Comparison of ENCODE assay signal across 1 cellular context in the genomic region with DNA sequence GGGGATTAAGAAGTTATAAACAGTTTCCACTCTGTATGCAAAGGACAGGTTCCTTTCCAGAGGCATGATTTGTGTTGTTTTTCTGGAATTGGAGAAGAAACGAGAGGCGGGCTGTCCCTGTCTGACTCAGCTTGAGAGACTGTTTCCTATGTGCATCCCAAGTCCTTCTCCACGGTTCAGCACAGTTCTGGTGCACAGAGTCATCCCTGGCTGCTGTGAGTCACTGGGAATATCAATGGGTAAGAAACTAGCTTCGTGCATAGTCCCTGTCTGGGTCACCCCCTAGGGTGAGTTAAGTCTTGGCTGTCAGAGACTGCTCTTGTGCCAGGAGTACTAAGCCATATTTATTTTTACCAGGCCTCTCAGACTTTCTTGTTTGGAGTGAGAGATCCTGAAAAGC.
TF ChIP-seq lines count a peak whose summit lies in the region.

No MANE protein-coding gene starts in this region.

TF ChIP-seq in IMR-90, 13 proteins besides CTCF, POLR2A, EP300 and RAD21 (continued from another document):
- TF ChIP-seq, protein P1, sequence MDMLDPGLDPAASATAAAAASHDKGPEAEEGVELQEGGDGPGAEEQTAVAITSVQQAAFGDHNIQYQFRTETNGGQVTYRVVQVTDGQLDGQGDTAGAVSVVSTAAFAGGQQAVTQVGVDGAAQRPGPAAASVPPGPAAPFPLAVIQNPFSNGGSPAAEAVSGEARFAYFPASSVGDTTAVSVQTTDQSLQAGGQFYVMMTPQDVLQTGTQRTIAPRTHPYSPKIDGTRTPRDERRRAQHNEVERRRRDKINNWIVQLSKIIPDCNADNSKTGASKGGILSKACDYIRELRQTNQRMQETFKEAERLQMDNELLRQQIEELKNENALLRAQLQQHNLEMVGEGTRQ (IDR thresholded peaks at IDR 0.05; ENCODE audit: low read depth, low read length): no peak
- TF ChIP-seq, protein P2, sequence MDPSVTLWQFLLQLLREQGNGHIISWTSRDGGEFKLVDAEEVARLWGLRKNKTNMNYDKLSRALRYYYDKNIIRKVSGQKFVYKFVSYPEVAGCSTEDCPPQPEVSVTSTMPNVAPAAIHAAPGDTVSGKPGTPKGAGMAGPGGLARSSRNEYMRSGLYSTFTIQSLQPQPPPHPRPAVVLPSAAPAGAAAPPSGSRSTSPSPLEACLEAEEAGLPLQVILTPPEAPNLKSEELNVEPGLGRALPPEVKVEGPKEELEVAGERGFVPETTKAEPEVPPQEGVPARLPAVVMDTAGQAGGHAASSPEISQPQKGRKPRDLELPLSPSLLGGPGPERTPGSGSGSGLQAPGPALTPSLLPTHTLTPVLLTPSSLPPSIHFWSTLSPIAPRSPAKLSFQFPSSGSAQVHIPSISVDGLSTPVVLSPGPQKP (IDR thresholded peaks at IDR 0.05; ENCODE audit: borderline replicate concordance, low read depth, low read length): no peak
- TF ChIP-seq BHLHE40 (IDR thresholded peaks at IDR 0.05; ENCODE audit: low read depth, low read length) (peak; percentile 78), CEBPB (IDR thresholded peaks at IDR 0.05; ENCODE audit: low read depth, low read length) (no peak), MAZ (IDR thresholded peaks at IDR 0.05; ENCODE audit: borderline replicate concordance, low read depth, low read length) (no peak), MXI1 (IDR thresholded peaks at IDR 0.05; ENCODE audit: borderline replicate concordance, low read depth, low read length) (no peak), SMC3 (IDR thresholded peaks at IDR 0.05; ENCODE audit: low read depth, low read length) (peak; percentile 15; the same call in 1 of the 2 replicates), MAFK (IDR thresholded peaks at IDR 0.05; ENCODE audit: low read depth, low read length) (peak; percentile 13; the same call in 1 of the 2 replicates)
